In genomic region chr10:88386878-88387773, GRCh38 we compare ENCODE assay signal across 9 cellular contexts.
A peak's percentile ranks its signal among the peaks of the same experiment; 100 is the strongest.
DNase-seq lines count a peak whose midpoint lies in the region; ATAC-seq and TF ChIP-seq lines count a peak whose summit lies in the region.
"Had no signal": no experiment of that assay in that cellular context is flagged by ENCODE, and none has a peak within 500 bp of the region (broad histone marks: within the 10 kb centered on the region; RNA-seq: fewer than 3 reads in every experiment).

No MANE protein-coding gene starts in this region.

- peak overlapping the region; percentile 17 for H3K4me3 ChIP-seq in epithelial cell of proximal tubule (ENCODE audit: low read depth, low read length)
- H3K4me3 ChIP-seq in mucosa of rectum (ENCODE audit: low read length in 2 of 2) = peak overlapping the region; percentile 52 to 69

- POLR2A ChIA-PET in activated CD4-positive, alpha-beta memory T cell treated with anti-CD3 and anti-CD28 coated beads for 36 hours (lab: Charles Lee) = interaction anchor here (0.9 to 1.3 kb wide), 2 partner anchors 524 to 525 kb away, joined by 3 read pairs; no protein-coding TSS in a partner anchor
- POLR2A ChIA-PET in activated CD4-positive, alpha-beta memory T cell treated with anti-CD3 and anti-CD28 coated beads, Interleukin-2, amount 10 ng/mL, durations not matched to agents 7 days and 5 days (lab: Charles Lee) = interaction anchor here (0.9 to 8.4 kb wide), 8 partner anchors 17 to 603 kb away, joined by 3 to 136 read pairs (median 11); partner anchors contain the start of genes ATAD1, KLLN, PTEN and STAMBPL1

- H3K27ac Mint-ChIP-seq in activated CD4-positive, alpha-beta memory T cell treated with anti-CD3 and anti-CD28 coated beads for 36 hours = peak overlapping the region; percentile 42
- H3K27ac Mint-ChIP-seq in activated CD4-positive, alpha-beta memory T cell treated with anti-CD3 and anti-CD28 coated beads, Interleukin-2, amount 10 ng/mL, durations not matched to agents 7 days and 5 days = no peak overlapping the region
- H3K27ac Mint-ChIP-seq: activated naive CD4-positive, alpha-beta T cell treated with anti-CD3 and anti-CD28 coated beads, Interleukin-2, amount 50 U/mL, for 24 hours had no signal

- H3K9ac ChIP-seq in mucosa of rectum (ENCODE audit: low read depth in 1 of 2, low read length in 2 of 2) = peak overlapping the region; percentile 50 to 63

- no peaks in the 10 kb centered on the region for H3K9me3 ChIP-seq in mucosa of rectum (ENCODE audit: control insufficient read depth in 2 of 2, low read length in 2 of 2)

- peak overlapping the region; percentile 90 for H3K27ac ChIP-seq in mucosa of rectum (ENCODE audit: low read depth in 2 of 2, low read length in 2 of 2)

- no peak overlapping the region for H3K4me3 Mint-ChIP-seq in activated CD4-positive, alpha-beta memory T cell treated with anti-CD3 and anti-CD28 coated beads for 36 hours
- no peak overlapping the region for H3K4me3 Mint-ChIP-seq in activated CD4-positive, alpha-beta memory T cell treated with anti-CD3 and anti-CD28 coated beads, Interleukin-2, amount 10 ng/mL, durations not matched to agents 7 days and 5 days
- H3K4me3 Mint-ChIP-seq: activated naive CD4-positive, alpha-beta T cell treated with anti-CD3 and anti-CD28 coated beads, Interleukin-2, amount 50 U/mL, for 24 hours had no signal

- peaks cover 24 to 42% of the 10 kb centered on the region in 2 donors for H3K4me1 ChIP-seq in mucosa of rectum (ENCODE audit: control insufficient read depth in 2 of 2, insufficient read depth in 2 of 2, low read length in 2 of 2)

- intact Hi-C loops in activated CD4-positive, alpha-beta memory T cell treated with anti-CD3 and anti-CD28 coated beads for 36 hours (cut with micrococcal nuclease) = no loop called here

- ATAC-seq in HG03045 (IDR thresholded peaks at IDR 0.05; ENCODE audit: unreplicated experiment) (peak; percentile 53), HG02571 (IDR thresholded peaks at IDR 0.05; ENCODE audit: unreplicated experiment) (no peak)

- no peak for DNase-seq in activated CD4-positive, alpha-beta memory T cell treated with anti-CD3 and anti-CD28 coated beads for 36 hours
- DNase-seq in activated CD4-positive, alpha-beta memory T cell treated with anti-CD3 and anti-CD28 coated beads, Interleukin-2, amount 10 ng/mL, durations not matched to agents 7 days and 5 days = no peak
- peak; percentile 97 for DNase-seq in SIG-M5 treated with dmso at 0.1 percent for 504 hours (lab: John Stamatoyannopoulos, UW; ENCODE audit: unreplicated experiment)
- DNase-seq in epithelial cell of proximal tubule (ENCODE audit: low read depth) = peak; percentile 79
- DNase-seq in DMS153 (lab: John Stamatoyannopoulos, UW) = no peak

- H3K27me3 Mint-ChIP-seq in activated CD4-positive, alpha-beta memory T cell treated with anti-CD3 and anti-CD28 coated beads for 36 hours = no peaks in the 10 kb centered on the region
- no peaks in the 10 kb centered on the region for H3K27me3 Mint-ChIP-seq in activated CD4-positive, alpha-beta memory T cell treated with anti-CD3 and anti-CD28 coated beads, Interleukin-2, amount 10 ng/mL, durations not matched to agents 7 days and 5 days
- H3K27me3 Mint-ChIP-seq: activated naive CD4-positive, alpha-beta T cell treated with anti-CD3 and anti-CD28 coated beads, Interleukin-2, amount 50 U/mL, for 24 hours had no signal

- no peaks in the 10 kb centered on the region for H3K36me3 ChIP-seq in mucosa of rectum (ENCODE audit: control insufficient read depth in 2 of 2, insufficient read depth in 2 of 2, low read length in 2 of 2)

- CTCF ChIA-PET in activated CD4-positive, alpha-beta memory T cell treated with anti-CD3 and anti-CD28 coated beads for 36 hours (lab: Charles Lee) = interaction anchor here (0.7 to 3.0 kb wide), 5 partner anchors 16 to 569 kb away, joined by 3 to 18 read pairs (median 4); partner anchors contain the start of gene ATAD1
- CTCF ChIA-PET in activated CD4-positive, alpha-beta memory T cell treated with anti-CD3 and anti-CD28 coated beads, Interleukin-2, amount 10 ng/mL, durations not matched to agents 7 days and 5 days (lab: Charles Lee) = interaction anchor here (0.7 to 6.7 kb wide), 11 partner anchors 27 to 568 kb away, joined by 3 to 52 read pairs (median 5); partner anchors contain the start of genes KLLN and PTEN

- no peak for TF ChIP-seq CTCF in epithelial cell of proximal tubule (conservative IDR thresholded peaks at IDR 0.05; ENCODE audit: low read depth, low read length)

- H3K9me3 Mint-ChIP-seq in activated CD4-positive, alpha-beta memory T cell treated with anti-CD3 and anti-CD28 coated beads for 36 hours = peaks cover 6% of the 10 kb centered on the region
- H3K9me3 Mint-ChIP-seq in activated CD4-positive, alpha-beta memory T cell treated with anti-CD3 and anti-CD28 coated beads, Interleukin-2, amount 10 ng/mL, durations not matched to agents 7 days and 5 days = peaks cover 7% of the 10 kb centered on the region

- no peaks in the 10 kb centered on the region for H3K27me3 ChIP-seq in mucosa of rectum (ENCODE audit: control insufficient read depth in 2 of 2, insufficient read depth in 2 of 2, low read length in 2 of 2)

- peaks cover 16% of the 10 kb centered on the region for H3K4me1 Mint-ChIP-seq in activated CD4-positive, alpha-beta memory T cell treated with anti-CD3 and anti-CD28 coated beads for 36 hours (ENCODE audit: low read depth)
- H3K4me1 Mint-ChIP-seq in activated CD4-positive, alpha-beta memory T cell treated with anti-CD3 and anti-CD28 coated beads, Interleukin-2, amount 10 ng/mL, durations not matched to agents 7 days and 5 days = peaks cover 27% of the 10 kb centered on the region

- no peaks in the 10 kb centered on the region for H3K36me3 Mint-ChIP-seq in activated CD4-positive, alpha-beta memory T cell treated with anti-CD3 and anti-CD28 coated beads for 36 hours
- H3K36me3 Mint-ChIP-seq in activated CD4-positive, alpha-beta memory T cell treated with anti-CD3 and anti-CD28 coated beads, Interleukin-2, amount 10 ng/mL, durations not matched to agents 7 days and 5 days (ENCODE audit: low read depth) = peaks cover 19% of the 10 kb centered on the region

Comparison
In these comparisons a context has a peak if more than half of its experiments do, and no peak if none do; other contexts are left out.
1. DNase-seq: peak in SIG-M5 treated with dmso at 0.1 percent for 504 hours (single experiment) and epithelial cell of proximal tubule (single experiment); none in activated CD4-positive, alpha-beta memory T cell treated with anti-CD3 and anti-CD28 coated beads for 36 hours (single experiment), activated CD4-positive, alpha-beta memory T cell treated with anti-CD3 and anti-CD28 coated beads, Interleukin-2, amount 10 ng/mL, durations not matched to agents 7 days and 5 days (single experiment) and DMS153 (single experiment).